In the genomic region with DNA sequence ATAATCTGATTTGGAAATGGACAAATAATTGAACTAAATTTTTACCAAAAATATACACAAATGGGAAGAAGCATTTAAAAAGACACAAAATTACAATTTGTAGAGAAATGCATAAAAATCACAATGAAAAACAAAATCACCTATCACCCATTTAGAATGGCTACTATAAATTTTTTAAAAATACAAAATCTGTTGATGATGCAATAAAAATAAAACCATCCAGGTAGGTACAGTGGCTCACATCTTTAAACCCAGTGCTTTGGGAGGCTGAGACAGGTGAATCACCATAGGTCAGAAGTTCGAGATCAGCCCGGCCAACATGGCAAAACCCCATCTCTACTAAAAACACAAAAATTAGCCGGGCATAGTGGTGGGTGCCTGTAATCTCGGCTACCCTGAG, we compare ENCODE assay signal across 17 cellular contexts. TPM values are rescaled to one million over a fixed set of nuclear protein-coding genes. Genes with fewer than 3 reads are reported as not detected.
DNase-seq lines count a peak whose midpoint lies in the region; TF ChIP-seq lines count a peak whose summit lies in the region.
"Had no signal": no experiment of that assay in that cellular context is flagged by ENCODE, and none has a peak within 500 bp of the region (broad histone marks: within the 10 kb centered on the region; RNA-seq: fewer than 3 reads in every experiment).

No MANE protein-coding gene starts in this region.

- H3K9me3 Mint-ChIP-seq in endothelial cell (ENCODE audit: unreplicated experiment) = peaks cover 33% of the 10 kb centered on the region
- H3K9me3 Mint-ChIP-seq in neural progenitor cell = peaks cover 92% of the 10 kb centered on the region

- TF ChIP-seq CTCF in endothelial cell (IDR thresholded peaks at IDR 0.05; ENCODE audit: unreplicated experiment) = no peak
- no peak for TF ChIP-seq CTCF in suprapubic skin (IDR thresholded peaks at IDR 0.05)
- no peak for TF ChIP-seq CTCF in neural progenitor cell (IDR thresholded peaks at IDR 0.05)

- DNase-seq in adipocyte (ENCODE audit: low read depth) (no peak), endothelial cell (ENCODE audit: low spot score) (no peak), germinal center (ENCODE audit: low spot score) (no peak), suprapubic skin (ENCODE audit: low spot score in 2 of 2) (no peak), neural progenitor cell (ENCODE audit: low spot score) (no peak)
- DNase-seq: C1 segment of cervical spinal cord; Calu3; CD4-positive, alpha-beta memory T cell; COR-L47; DMS53; DMS79 treated with DMSO at 0.1 percent for 48 hours; GF-D8; H9 had no signal

- H3K4me3 Mint-ChIP-seq in endothelial cell (ENCODE audit: unreplicated experiment) (peak overlapping the region; percentile 59), neural progenitor cell (no peak overlapping the region)
- H3K4me3 Mint-ChIP-seq: B cell; CD4-positive, alpha-beta memory T cell; GM23338; H9 had no signal

- H3K4me1 ChIP-seq in BLaER1 (no peaks in the 10 kb centered on the region), adipocyte (ENCODE audit: control insufficient read depth, insufficient read depth, low read length) (no peaks in the 10 kb centered on the region), suprapubic skin (no peaks in the 10 kb centered on the region), neural progenitor cell (no peaks in the 10 kb centered on the region)

- H3K27me3 ChIP-seq in BLaER1 = no peaks in the 10 kb centered on the region
- H3K27me3 ChIP-seq in adipocyte (replicated peaks; ENCODE audit: control insufficient read depth, insufficient read depth, low read length) = no peaks in the 10 kb centered on the region
- no peaks in the 10 kb centered on the region for H3K27me3 ChIP-seq in suprapubic skin
- no peaks in the 10 kb centered on the region for H3K27me3 ChIP-seq in neural progenitor cell

- H3K27ac Mint-ChIP-seq in endothelial cell (ENCODE audit: unreplicated experiment) = no peak overlapping the region
- H3K27ac Mint-ChIP-seq in neural progenitor cell = no peak overlapping the region
- H3K27ac Mint-ChIP-seq: B cell; CD4-positive, alpha-beta memory T cell; GM23338; H9 had no signal

- H3K36me3 ChIP-seq in BLaER1 (peaks cover 98% of the 10 kb centered on the region), adipocyte (ENCODE audit: control insufficient read depth, insufficient read depth, low read length, severe bottlenecking) (peaks cover 100% of the 10 kb centered on the region), suprapubic skin (peaks cover 94% of the 10 kb centered on the region), neural progenitor cell (peaks cover 100% of the 10 kb centered on the region)

- no peak for TF ChIP-seq EP300 in suprapubic skin (IDR thresholded peaks at IDR 0.05)

- H3K4me2 ChIP-seq in BLaER1 (no peak overlapping the region), neural progenitor cell (no peak overlapping the region)
- H3K4me2 ChIP-seq: GM23338 had no signal

- H3K27ac ChIP-seq in BLaER1 (no peak overlapping the region), suprapubic skin (no peak overlapping the region), neural progenitor cell (no peak overlapping the region)
- H3K27ac ChIP-seq: 22Rv1 had no signal

- no peak overlapping the region for H2AFZ ChIP-seq in neural progenitor cell (replicated peaks)
- H2AFZ ChIP-seq: GM23338 had no signal

- H4K20me1 ChIP-seq in BLaER1 (no peaks in the 10 kb centered on the region), neural progenitor cell (ENCODE audit: low read depth) (no peaks in the 10 kb centered on the region)

- TF ChIP-seq POLR2A in suprapubic skin (IDR thresholded peaks at IDR 0.05) = no peak

- H3K4me1 Mint-ChIP-seq in endothelial cell (ENCODE audit: unreplicated experiment) = no peaks in the 10 kb centered on the region
- no peaks in the 10 kb centered on the region for H3K4me1 Mint-ChIP-seq in neural progenitor cell
- H3K4me1 Mint-ChIP-seq: B cell; CD4-positive, alpha-beta memory T cell; GM23338; H9 had no signal

- H3K9ac ChIP-seq in BLaER1 = no peak overlapping the region
- no peak overlapping the region for H3K9ac ChIP-seq in adipocyte (ENCODE audit: low read length)
- H3K9ac ChIP-seq in neural progenitor cell = no peak overlapping the region

- H3K79me2 ChIP-seq in neural progenitor cell (ENCODE audit: low read depth) = no peaks in the 10 kb centered on the region

- 96% methylated on average over 4 of the region's 4 CpGs for WGBS in suprapubic skin

- peaks cover 7% of the 10 kb centered on the region for H3F3A ChIP-seq in neural progenitor cell (ENCODE audit: low read depth)

- H3K4me3 ChIP-seq in BLaER1 (peak overlapping the region; percentile 41; the same call in 1 of the 2 replicates), adipocyte (ENCODE audit: low read length) (peak overlapping the region; percentile 70), suprapubic skin (no peak overlapping the region), neural progenitor cell (no peak overlapping the region)
- H3K4me3 ChIP-seq: GM23338 had no signal

- H3K36me3 Mint-ChIP-seq in endothelial cell (ENCODE audit: low read depth, unreplicated experiment) (peaks cover 80% of the 10 kb centered on the region), neural progenitor cell (peaks cover 85% of the 10 kb centered on the region)

- H3K9me3 ChIP-seq in BLaER1 (peaks cover 98% of the 10 kb centered on the region), adipocyte (ENCODE audit: control insufficient read depth, low read length) (peaks cover 98% of the 10 kb centered on the region), suprapubic skin (peaks cover 67% of the 10 kb centered on the region), neural progenitor cell (ENCODE audit: low read depth) (peaks cover 76% of the 10 kb centered on the region)

- H3K27me3 Mint-ChIP-seq in endothelial cell (ENCODE audit: unreplicated experiment) (no peaks in the 10 kb centered on the region), neural progenitor cell (ENCODE audit: insufficient read depth, low read depth) (peaks cover 8% of the 10 kb centered on the region)
- H3K27me3 Mint-ChIP-seq: B cell; CD4-positive, alpha-beta memory T cell had no signal

RNA-seq across cellular contexts. Expression of a gene that starts 23.5 kb away (rescaled TPM):
- total RNA-seq in endothelial cell (ENCODE audit: unreplicated experiment) (35.5 TPM), suprapubic skin (10 to 100 TPM in 2 of 4 donors, 1 to 10 TPM in 2; 7.7 to 21.7 (median 11.7) TPM), neural progenitor cell (ENCODE audit: low replicate concordance) (65.2 and 108 TPM in 2 replicates)

RNA-seq across cellular contexts. Expression of a gene that starts 45.1 kb away (rescaled TPM):
- total RNA-seq in endothelial cell (ENCODE audit: unreplicated experiment) = 18.2 TPM
- total RNA-seq in suprapubic skin = 1 to 10 TPM; 1.5 to 7.1 (median 3.5) TPM
- 18.9 and 29.5 TPM in 2 replicates for total RNA-seq in neural progenitor cell (ENCODE audit: low replicate concordance)

Comparison
In these comparisons a context has a peak if more than half of its experiments do, and no peak if none do; other contexts are left out.
1. H3K4me3 ChIP-seq: peak in BLaER1 (single experiment) and adipocyte (single experiment); none in suprapubic skin (single experiment) and neural progenitor cell (single experiment).